Comparison of ENCODE assay signal across 1 cellular context in genomic region chr6:30101423-30101938, GRCh38.
A peak's percentile ranks its signal among the peaks of the same experiment; 100 is the strongest.
TF ChIP-seq lines count a peak whose summit lies in the region.

No MANE protein-coding gene starts in this region.

TF ChIP-seq in H1, 55 proteins besides CTCF, POLR2A, EP300 and RAD21:
- 0 out of 2 replicates have a peak, but pooled peaks have one; percentile 23 for TF ChIP-seq RBBP5 (IDR thresholded peaks at IDR 0.05; ENCODE audit: borderline replicate concordance, low read depth, low read length)
- TF ChIP-seq SRF (IDR thresholded peaks at IDR 0.05; ENCODE audit: low read depth, low read length): no peak
- TF ChIP-seq RNF2 (IDR thresholded peaks at IDR 0.05; ENCODE audit: borderline replicate concordance, low read depth, low read length, missing control alignments, poor library complexity, severe bottlenecking): peak; percentile 31
- TF ChIP-seq MAX (IDR thresholded peaks at IDR 0.05): 0 out of 2 replicates have a peak, but pooled peaks have one; percentile 32
- TF ChIP-seq EZH2 (IDR thresholded peaks at IDR 0.05; ENCODE audit: low read depth, low read length, severe bottlenecking): peak; percentile 34
- peak; percentile 52; the same call in 1 of the 2 replicates for TF ChIP-seq SUZ12 (IDR thresholded peaks at IDR 0.05; ENCODE audit: low read length)
- no peak for TF ChIP-seq CBX5 (IDR thresholded peaks at IDR 0.05; ENCODE audit: low read depth, low read length)
